ENCODE assay signal across 23 cellular contexts in genomic region chr12:121519227-121519626, GRCh38.
"Had no signal": no experiment of that assay in that cellular context is flagged by ENCODE, and none has a peak within 500 bp of the region (broad histone marks: within the 10 kb centered on the region; RNA-seq: fewer than 3 reads in every experiment).

No MANE protein-coding gene starts in this region.

- H3K36me3 ChIP-seq: MG63 had no signal

- ATAC-seq: Panc1, PC-3, T-cell had no signal

- FAIRE-seq: HTR-8/SVneo had no signal

- H3K4me2 ChIP-seq: SK-N-SH had no signal

- H3K9me3 ChIP-seq: MG63, SK-N-SH had no signal

- DNase-seq: Karpas-422, KG1, MG63, NCI-H1092, NCI-H1105 treated with DMSO at 0.1 percent for 48 hours, NCI-H1436, NCI-H187, NCI-H2029, NCI-H2081 treated with DMSO at 0.1 percent for 48 hours, NCI-H2171 treated with DMSO at 0.1 percent for 48 hours, NCI-H345, NCI-H524, NCI-H69, NCI-H774, PC-3, SHP77, SK-N-SH, SW 1271, T-cell had no signal

- H3K9ac ChIP-seq: SK-N-SH had no signal

- H3K27me3 ChIP-seq: MG63 had no signal

- H3K4me3 ChIP-seq: MG63 had no signal

- H3K27ac ChIP-seq: HL-60, RWPE1 had no signal
